Comparison of ENCODE assay signal across 13 cellular contexts in genomic region chr17:38550661-38551060, GRCh38. TPM values are rescaled to one million over a fixed set of nuclear protein-coding genes. Genes with fewer than 3 reads are reported as not detected.
A peak's percentile ranks its signal among the peaks of the same experiment; 100 is the strongest.
DNase-seq lines count a peak whose midpoint lies in the region; ATAC-seq and TF ChIP-seq lines count a peak whose summit lies in the region.
"Had no signal": no experiment of that assay in that cellular context is flagged by ENCODE, and none has a peak within 500 bp of the region (broad histone marks: within the 10 kb centered on the region; RNA-seq: fewer than 3 reads in every experiment).

No MANE protein-coding gene starts in this region.

- no peak for TF ChIP-seq CTCF in Calu3 (IDR thresholded peaks at IDR 0.05; ENCODE audit: unreplicated experiment)
- TF ChIP-seq CTCF in RWPE2 (IDR thresholded peaks at IDR 0.05; ENCODE audit: poor library complexity, severe bottlenecking), result no peak
- TF ChIP-seq CTCF in fibroblast of the aortic adventitia (IDR thresholded peaks at IDR 0.05; ENCODE audit: insufficient read depth, low read length), result no peak

- H3K27me3 ChIP-seq in RWPE2 (ENCODE audit: insufficient read depth, poor library complexity, severe bottlenecking), result no peaks in the 10 kb centered on the region

- H3K4me3 Mint-ChIP-seq in Calu3 (ENCODE audit: low read depth, unreplicated experiment), result no peak overlapping the region
- H3K4me3 Mint-ChIP-seq: activated CD4-positive, alpha-beta memory T cell treated with anti-CD3 and anti-CD28 coated beads, Interleukin-2, amount 10 ng/mL, durations not matched to agents 7 days and 5 days; naive thymus-derived CD8-positive, alpha-beta T cell had no signal

- DNase-seq in Calu3 (peak; percentile 47), RWPE2 (ENCODE audit: low spot score) (no peak), fibroblast of the aortic adventitia (ENCODE audit: low read depth) (peak; percentile 76), occipital lobe (lab: John Stamatoyannopoulos, UW) (peak; percentile 69), NOMO-1 treated with DMSO at 0.1 percent for 48 hours (lab: John Stamatoyannopoulos, UW; ENCODE audit: unreplicated experiment) (no peak)
- DNase-seq in activated CD4-positive, CD25-positive, alpha-beta regulatory T cell treated with anti-CD3 and anti-CD28 coated beads, Interleukin-2, amount 50 U/mL, for 72 hours, result no peak
- no peak for DNase-seq in stimulated activated CD4-positive, alpha-beta T cell treated with anti-CD3 and anti-CD28 coated beads, Interleukin-2, amount 100 ng/mL, for 24 hours
- DNase-seq: activated CD4-positive, alpha-beta memory T cell treated with anti-CD3 and anti-CD28 coated beads, Interleukin-2, amount 10 ng/mL, durations not matched to agents 7 days and 5 days; activated naive CD4-positive, alpha-beta T cell treated with anti-CD3 and anti-CD28 coated beads, Interleukin-2, amount 50 U/mL, for 16 hours; naive thymus-derived CD8-positive, alpha-beta T cell; NCI-H526 had no signal

- no peaks in the 10 kb centered on the region for H3K36me3 ChIP-seq in RWPE2 (ENCODE audit: low read depth)
- H3K36me3 ChIP-seq: BLaER1 treated with 17β-estradiol and CSF1 and Interleukin-3, amounts not matched to agents 10 nM and 100 nM had no signal

- H3K4me3 ChIP-seq in RWPE2 (ENCODE audit: severe bottlenecking) (no peak overlapping the region), fibroblast of the aortic adventitia (ENCODE audit: low read depth, low read length) (no peak overlapping the region)
- H3K4me3 ChIP-seq: BLaER1 treated with 17β-estradiol and CSF1 and Interleukin-3, amounts not matched to agents 10 nM and 100 nM had no signal

- BruUV-seq in Calu3 (replicated peaks; lab: Mats Ljungman, UMichigan), result no TSS peak

- H3K27ac Mint-ChIP-seq in Calu3 (ENCODE audit: unreplicated experiment), result no peak overlapping the region
- H3K27ac Mint-ChIP-seq: activated CD4-positive, alpha-beta memory T cell treated with anti-CD3 and anti-CD28 coated beads, Interleukin-2, amount 10 ng/mL, durations not matched to agents 7 days and 5 days; naive thymus-derived CD8-positive, alpha-beta T cell had no signal

- intact Hi-C loops in Calu3 (cut with micrococcal nuclease; ENCODE audit: unreplicated experiment), result no loop called here

- peak; percentile 87 for ATAC-seq in RWPE2 (ENCODE audit: low read depth)
- ATAC-seq in HG03196 (IDR thresholded peaks at IDR 0.05; ENCODE audit: unreplicated experiment), result no peak
- ATAC-seq: naive thymus-derived CD8-positive, alpha-beta T cell had no signal

- no peaks in the 10 kb centered on the region for H3K9me3 Mint-ChIP-seq in Calu3 (ENCODE audit: low read depth, unreplicated experiment)
- H3K9me3 Mint-ChIP-seq: activated CD4-positive, alpha-beta memory T cell treated with anti-CD3 and anti-CD28 coated beads, Interleukin-2, amount 10 ng/mL, durations not matched to agents 7 days and 5 days; naive thymus-derived CD8-positive, alpha-beta T cell had no signal

- peaks cover 7% of the 10 kb centered on the region for H3K4me1 ChIP-seq in RWPE2 (ENCODE audit: insufficient read depth, poor library complexity, severe bottlenecking)

- H3K36me3 Mint-ChIP-seq in Calu3 (ENCODE audit: insufficient read depth, unreplicated experiment), result peaks cover 5% of the 10 kb centered on the region
- H3K36me3 Mint-ChIP-seq: naive thymus-derived CD8-positive, alpha-beta T cell had no signal

- H3K4me1 Mint-ChIP-seq in Calu3 (ENCODE audit: low read depth, unreplicated experiment), result no peaks in the 10 kb centered on the region
- H3K4me1 Mint-ChIP-seq: naive thymus-derived CD8-positive, alpha-beta T cell had no signal

- no peaks in the 10 kb centered on the region for H3K9me3 ChIP-seq in RWPE2 (ENCODE audit: severe bottlenecking)
- H3K9me3 ChIP-seq: BLaER1 treated with 17β-estradiol and CSF1 and Interleukin-3, amounts not matched to agents 10 nM and 100 nM had no signal

- CTCF ChIA-PET in Calu3 (lab: Charles Lee), result interaction anchor here (0.6 to 6.2 kb wide), 5 partner anchors 8 to 113 kb away, joined by 3 to 62 read pairs (median 7); no protein-coding TSS in a partner anchor

- H3K27me3 Mint-ChIP-seq in Calu3 (ENCODE audit: unreplicated experiment), result peaks cover 43% of the 10 kb centered on the region

- H3K27ac ChIP-seq in RWPE2 (ENCODE audit: poor library complexity, severe bottlenecking), result no peak overlapping the region
- H3K27ac ChIP-seq: BLaER1 treated with 17β-estradiol and CSF1 and Interleukin-3, amounts not matched to agents 10 nM and 100 nM had no signal

RNA-seq across cellular contexts. Expression of gene SRCIN1, which starts 55.1 kb away (rescaled TPM):
- 46.6 and 46.7 TPM in 2 replicates for total RNA-seq in Calu3 (2022)
- not detected in 2 replicates for total RNA-seq in fibroblast of the aortic adventitia (ENCODE audit: low replicate concordance)
- 24.5 TPM for total RNA-seq in occipital lobe

Comparison
In these comparisons a context has a peak if more than half of its experiments do, and no peak if none do; other contexts are left out.
1. DNase-seq: peak in Calu3 (single experiment), fibroblast of the aortic adventitia (single experiment) and occipital lobe (single experiment); none in RWPE2 (single experiment), NOMO-1 treated with DMSO at 0.1 percent for 48 hours (single experiment), activated CD4-positive, CD25-positive, alpha-beta regulatory T cell treated with anti-CD3 and anti-CD28 coated beads, Interleukin-2, amount 50 U/mL, for 72 hours (single experiment) and stimulated activated CD4-positive, alpha-beta T cell treated with anti-CD3 and anti-CD28 coated beads, Interleukin-2, amount 100 ng/mL, for 24 hours (0 of 2).
2. RNA of gene SRCIN1, which starts 55.1 kb away (total RNA-seq): 46.6 to 46.7 TPM in Calu3 and 24.5 TPM in occipital lobe (single experiment); not detected in fibroblast of the aortic adventitia; every median in the first group is over 10 times any median in the second.